ENCODE assay signal across 17 cellular contexts in genomic region chr11:28123151-28123571, GRCh38. TPM values are rescaled to one million over a fixed set of nuclear protein-coding genes. Genes with fewer than 3 reads are reported as not detected.
DNase-seq lines count a peak whose midpoint lies in the region; ATAC-seq and TF ChIP-seq lines count a peak whose summit lies in the region.
"Had no signal": no experiment of that assay in that cellular context is flagged by ENCODE, and none has a peak within 500 bp of the region (broad histone marks: within the 10 kb centered on the region; RNA-seq: fewer than 3 reads in every experiment).

No MANE protein-coding gene starts in this region.

- CTCF ChIA-PET in Calu3 (lab: Charles Lee) = no interaction called here

- no peak overlapping the region for H3K4me3 ChIP-seq in HUES64 (ENCODE audit: low read length)
- H3K4me3 ChIP-seq in astrocyte of the spinal cord (ENCODE audit: low read depth, low read length) = no peak overlapping the region
- H3K4me3 ChIP-seq in suprapubic skin = no peak overlapping the region

- peaks cover 7% of the 10 kb centered on the region for H3K4me1 ChIP-seq in HUES64 (ENCODE audit: insufficient read depth, low read length)
- no peaks in the 10 kb centered on the region for H3K4me1 ChIP-seq in suprapubic skin

- H3K27ac ChIP-seq in HUES64 (ENCODE audit: low read depth, low read length) (0 out of 2 replicates have a peak overlapping the region, but pooled peaks have one; percentile 17), suprapubic skin (no peak overlapping the region)
- H3K27ac ChIP-seq: neutrophil had no signal

- H3K27ac Mint-ChIP-seq in Calu3 (ENCODE audit: unreplicated experiment) = peak overlapping the region; percentile 13
- H3K27ac Mint-ChIP-seq: activated B cell treated with CpG ODN at 0.5 μM for 24 hours had no signal

- H3K9ac ChIP-seq in HUES64 (ENCODE audit: low read depth, low read length) = no peak overlapping the region

- no TSS peak for BruUV-seq in Calu3 (replicated peaks; lab: Mats Ljungman, UMichigan)

- ATAC-seq in left colon (peak; percentile 96), HG03378 (IDR thresholded peaks at IDR 0.05; ENCODE audit: unreplicated experiment) (no peak), HG03565 (IDR thresholded peaks at IDR 0.05; ENCODE audit: unreplicated experiment) (no peak)

- H3K27me3 ChIP-seq in HUES64 (ENCODE audit: insufficient read depth, low read length) (no peaks in the 10 kb centered on the region), suprapubic skin (no peaks in the 10 kb centered on the region)
- H3K27me3 ChIP-seq: neutrophil had no signal

- TF ChIP-seq CTCF in Calu3 (IDR thresholded peaks at IDR 0.05; ENCODE audit: unreplicated experiment) (no peak), astrocyte of the spinal cord (IDR thresholded peaks at IDR 0.05; ENCODE audit: low read depth, low read length) (no peak), suprapubic skin (IDR thresholded peaks at IDR 0.05) (no peak)

- no peak overlapping the region for H3K4me3 Mint-ChIP-seq in Calu3 (ENCODE audit: low read depth, unreplicated experiment)
- H3K4me3 Mint-ChIP-seq: activated B cell treated with CpG ODN at 0.5 μM for 24 hours had no signal

- H3K36me3 ChIP-seq in HUES64 (ENCODE audit: insufficient read depth, low read length) (peaks cover 5% of the 10 kb centered on the region; the same call in 1 of the 2 replicates), suprapubic skin (peaks cover 3% of the 10 kb centered on the region)
- H3K36me3 ChIP-seq: neutrophil had no signal

- no peaks in the 10 kb centered on the region for H3K9me3 ChIP-seq in HUES64 (ENCODE audit: insufficient read depth, low read depth, low read length)
- H3K9me3 ChIP-seq in suprapubic skin = no peaks in the 10 kb centered on the region
- H3K9me3 ChIP-seq: neutrophil had no signal

- DNase-seq in Calu3 (no peak), astrocyte of the spinal cord (ENCODE audit: low read depth, low spot score) (peak; percentile 88), left colon (no peak), DMS79 (lab: John Stamatoyannopoulos, UW) (no peak), suprapubic skin (ENCODE audit: low spot score in 2 of 2) (no peak)
- DNase-seq: activated B cell treated with CpG ODN at 0.5 μM for 24 hours; activated effector memory CD4-positive, alpha-beta T cell treated with Interleukin-2 at 50 U/mL for 16 hours; anterior cingulate cortex; cortex of kidney; NCI-H1092 treated with DMSO at 0.1 percent for 48 hours; NCI-H748 treated with DMSO at 0.1 percent for 48 hours; stimulated activated CD4-positive, alpha-beta T cell treated with anti-CD3 and anti-CD28 coated beads, Interleukin-4, amount 100 ng/mL, for 24 hours; stimulated activated CD8-positive, alpha-beta memory T cell treated with anti-CD3 and anti-CD28 coated beads, Interleukin-4, amount 100 ng/mL, for 48 hours had no signal

- TF ChIP-seq EP300 in suprapubic skin (IDR thresholded peaks at IDR 0.05) = no peak

- intact Hi-C loops in Calu3 (cut with micrococcal nuclease; ENCODE audit: unreplicated experiment) (loop anchor here (10.0 kb wide), 1 partner anchor 882 kb away; no protein-coding TSS in a partner anchor), left colon (cut with DNase I, micrococcal nuclease) (no loop called here)

- no peak for TF ChIP-seq POLR2A in suprapubic skin (IDR thresholded peaks at IDR 0.05)

- 97% methylated on average over 3 of the region's 3 CpGs for WGBS in HUES64
- WGBS in suprapubic skin = 89% methylated on average over 3 of the region's 3 CpGs

- H3K9me3 Mint-ChIP-seq in Calu3 (ENCODE audit: low read depth, unreplicated experiment) = no peaks in the 10 kb centered on the region
- H3K9me3 Mint-ChIP-seq: activated B cell treated with CpG ODN at 0.5 μM for 24 hours had no signal

- H3K36me3 Mint-ChIP-seq in Calu3 (ENCODE audit: insufficient read depth, unreplicated experiment) = no peaks in the 10 kb centered on the region

- H3K4me1 Mint-ChIP-seq in Calu3 (ENCODE audit: low read depth, unreplicated experiment) = no peaks in the 10 kb centered on the region

- in situ Hi-C loops in astrocyte of the spinal cord (cut with HindIII; ENCODE audit: low sequenced_read_pairs) = no loop called here

- H3K27me3 Mint-ChIP-seq in Calu3 (ENCODE audit: unreplicated experiment) = no peaks in the 10 kb centered on the region
- H3K27me3 Mint-ChIP-seq: activated B cell treated with CpG ODN at 0.5 μM for 24 hours had no signal

RNA-seq across cellular contexts. Expression of gene METTL15, which starts 15.0 kb away (rescaled TPM):
- total RNA-seq in Calu3 (2022) (19.0 and 19.4 TPM in 2 replicates), left colon (10 to 100 TPM; 15.7 to 18.9 TPM), suprapubic skin (10 to 100 TPM in 3 of 4 donors, 1 to 10 TPM in 1; 6.4 to 16.1 (median 10.2) TPM)
- polyA plus RNA-seq in HUES64 (2013, experiment 1 of 2) = 7.8 TPM
- polyA plus RNA-seq in HUES64 (2013, experiment 2 of 2) = 10.2 TPM

RNA-seq across cellular contexts. Expression of gene KIF18A, which starts 15.2 kb away (rescaled TPM):
- total RNA-seq in Calu3 (2022) (29.9 and 31.5 TPM in 2 replicates), left colon (1 to 10 TPM; 1.9 to 2.8 TPM), suprapubic skin (1 to 10 TPM; 2.9 to 6.6 (median 4.2) TPM)
- 18.0 TPM for polyA plus RNA-seq in HUES64 (2013, experiment 1 of 2)
- 19.1 TPM for polyA plus RNA-seq in HUES64 (2013, experiment 2 of 2)
